26 cellular contexts compared by ENCODE assay signal in the genomic region with DNA sequence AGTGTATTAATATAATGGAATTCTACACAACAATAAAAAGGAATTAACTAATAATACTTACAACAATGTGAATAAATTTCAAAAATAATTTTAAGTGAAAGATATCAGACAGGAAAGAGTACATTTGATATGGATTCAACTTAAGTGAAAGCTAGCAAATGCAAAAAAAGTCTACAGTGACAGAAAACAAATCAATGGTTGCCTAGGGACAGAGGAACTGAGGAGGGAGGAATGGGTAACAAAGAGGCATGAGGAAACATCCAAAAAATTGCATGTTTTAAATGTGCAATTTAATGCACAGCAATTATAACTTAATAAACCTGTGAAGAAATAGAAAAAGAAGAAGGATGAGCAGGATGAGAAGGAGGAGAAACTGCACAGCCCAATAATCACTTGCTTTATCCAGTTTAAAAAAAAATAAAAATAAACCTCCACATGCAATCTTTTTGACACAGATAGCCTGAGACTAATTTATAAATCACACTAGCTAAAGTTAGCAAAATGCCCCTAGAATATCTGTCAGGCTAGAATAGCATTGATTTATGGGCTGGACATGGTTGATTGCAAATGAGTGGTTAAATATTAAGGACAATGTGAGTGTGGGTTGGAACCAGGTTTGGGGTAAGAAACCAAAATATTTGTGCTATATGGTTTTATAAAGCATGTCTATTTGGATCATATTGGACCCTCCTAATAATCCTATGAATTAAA.
"Had no signal": no experiment of that assay in that cellular context is flagged by ENCODE, and none has a peak within 500 bp of the region (broad histone marks: within the 10 kb centered on the region; RNA-seq: fewer than 3 reads in every experiment).

No MANE protein-coding gene starts in this region.

- H3K4me2 ChIP-seq: smooth muscle cell had no signal

- H3K27ac Mint-ChIP-seq: activated naive CD4-positive, alpha-beta T cell treated with anti-CD3 and anti-CD28 coated beads for 36 hours; activated naive CD8-positive, alpha-beta T cell treated with anti-CD3 and anti-CD28 coated beads for 36 hours; stimulated activated naive B cell treated with anti-CD40 and anti-IgM and Interleukin-4, amounts not matched to agents 10 μg/mL and 1 μg/mL and 100 μg/mL, for 72 hours had no signal

- H3K4me3 ChIP-seq: adrenal gland, body of pancreas, esophagus muscularis mucosa, pancreas, prostate gland, smooth muscle cell, suprapubic skin, tibial artery had no signal

- ATAC-seq: body of pancreas; pancreas; stimulated activated naive B cell treated with anti-CD40 and anti-IgM and Interleukin-4, amounts not matched to agents 10 μg/mL and 1 μg/mL and 100 μg/mL, for 72 hours had no signal

- H3K4me1 ChIP-seq: adrenal gland, body of pancreas, esophagus muscularis mucosa, pancreas, prostate gland, suprapubic skin, tibial artery had no signal

- H3K9me3 ChIP-seq: adrenal gland, body of pancreas, esophagus muscularis mucosa, pancreas, prostate gland, tibial artery had no signal

- H3K36me3 Mint-ChIP-seq: activated naive CD8-positive, alpha-beta T cell treated with anti-CD3 and anti-CD28 coated beads for 36 hours; stimulated activated naive B cell treated with anti-CD40 and anti-IgM and Interleukin-4, amounts not matched to agents 10 μg/mL and 1 μg/mL and 100 μg/mL, for 72 hours had no signal

- H3K27ac ChIP-seq: adrenal gland, body of pancreas, esophagus muscularis mucosa, pancreas, prostate gland, suprapubic skin, tibial artery, VCaP had no signal

- H3K27me3 ChIP-seq: adrenal gland, body of pancreas, esophagus muscularis mucosa, pancreas, suprapubic skin, tibial artery had no signal

- DNase-seq: activated CD4-positive, alpha-beta T cell treated with anti-CD3 and anti-CD28 coated beads for 4 hours; activated CD4-positive, alpha-beta T cell treated with anti-CD3 and anti-CD28 coated beads, Interleukin-2, amount 50 U/mL, for 4 hours; activated effector memory CD4-positive, alpha-beta T cell treated with anti-CD3 and anti-CD28 coated beads, Interleukin-2, amount 50 U/mL, for 16 hours; activated naive CD4-positive, alpha-beta T cell treated with anti-CD3 and anti-CD28 coated beads for 36 hours; activated naive CD8-positive, alpha-beta T cell treated with anti-CD3 and anti-CD28 coated beads for 36 hours; activated T-cell treated with anti-CD3 and anti-CD28 coated beads for 4 hours; adrenal gland; aorta; body of pancreas; dermis blood vessel endothelial cell; effector CD4-positive, alpha-beta T cell; foreskin melanocyte; mammary epithelial cell; nucleus accumbens; pancreas; stimulated activated CD4-positive, alpha-beta T cell treated with anti-CD3 and anti-CD28 coated beads, Interleukin-1b, Interleukin-23, amount 100 ng/mL, for 48 hours; stimulated activated CD4-positive, alpha-beta T cell treated with anti-CD3 and anti-CD28 coated beads, Interleukin-4, amount 100 ng/mL, for 4 hours; stimulated activated CD8-positive, alpha-beta memory T cell treated with anti-CD3 and anti-CD28 coated beads, Interleukin-4, amount 100 ng/mL, for 48 hours; stimulated activated naive B cell treated with anti-CD40 and anti-IgM and Interleukin-4, amounts not matched to agents 10 μg/mL and 1 μg/mL and 100 μg/mL, for 72 hours; T-helper 9 cell; tibial artery had no signal

- H3K4me1 Mint-ChIP-seq: activated naive CD8-positive, alpha-beta T cell treated with anti-CD3 and anti-CD28 coated beads for 36 hours; stimulated activated naive B cell treated with anti-CD40 and anti-IgM and Interleukin-4, amounts not matched to agents 10 μg/mL and 1 μg/mL and 100 μg/mL, for 72 hours had no signal

- H3K36me3 ChIP-seq: adrenal gland, esophagus muscularis mucosa, pancreas, prostate gland, suprapubic skin, tibial artery had no signal

- H3K4me3 Mint-ChIP-seq: activated naive CD4-positive, alpha-beta T cell treated with anti-CD3 and anti-CD28 coated beads for 36 hours; activated naive CD8-positive, alpha-beta T cell treated with anti-CD3 and anti-CD28 coated beads for 36 hours; stimulated activated naive B cell treated with anti-CD40 and anti-IgM and Interleukin-4, amounts not matched to agents 10 μg/mL and 1 μg/mL and 100 μg/mL, for 72 hours had no signal

- H3K27me3 Mint-ChIP-seq: activated naive CD8-positive, alpha-beta T cell treated with anti-CD3 and anti-CD28 coated beads for 36 hours; stimulated activated naive B cell treated with anti-CD40 and anti-IgM and Interleukin-4, amounts not matched to agents 10 μg/mL and 1 μg/mL and 100 μg/mL, for 72 hours had no signal
